Comparison of ENCODE assay signal across 8 cellular contexts in the genomic region with DNA sequence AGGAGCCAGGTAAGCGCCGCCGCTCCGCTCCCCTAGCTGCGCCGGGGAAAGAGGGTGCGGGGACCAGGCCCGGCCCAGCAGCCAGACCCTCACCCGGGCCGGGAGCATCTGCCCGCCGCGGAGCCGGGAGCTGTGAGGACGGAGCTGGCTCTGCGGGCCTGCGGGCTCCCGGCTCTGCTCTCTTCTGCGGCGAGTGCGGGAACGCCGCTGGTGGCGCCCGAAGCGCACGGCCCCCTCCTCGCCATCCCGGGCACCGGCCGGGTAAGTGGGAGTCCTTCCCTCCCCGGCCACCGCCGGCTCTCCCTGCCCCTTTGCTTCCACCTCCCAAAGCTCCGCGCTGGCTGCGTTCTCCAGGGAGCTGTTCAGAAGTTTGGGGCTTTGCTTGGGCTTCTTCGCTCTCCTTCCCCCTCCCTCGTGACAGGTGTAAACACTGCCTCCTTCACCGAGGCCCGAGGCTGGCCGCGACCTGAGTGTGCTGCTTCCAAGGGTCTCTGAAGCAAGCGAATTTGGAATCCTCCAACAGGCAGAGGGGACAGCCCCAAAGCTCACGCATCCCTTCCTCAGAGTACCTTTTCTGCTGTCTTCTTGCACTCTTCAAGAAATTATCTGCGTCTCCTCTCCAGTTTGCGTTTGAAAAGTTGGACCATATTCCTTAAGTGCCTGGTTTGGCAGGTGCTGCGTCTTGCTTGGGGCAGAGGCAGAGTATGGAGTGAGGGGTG. TPM values are rescaled to one million over a fixed set of nuclear protein-coding genes. Genes with fewer than 3 reads are reported as not detected.
A peak's percentile ranks its signal among the peaks of the same experiment; 100 is the strongest.
DNase-seq lines count a peak whose midpoint lies in the region; ATAC-seq, FAIRE-seq and TF ChIP-seq lines count a peak whose summit lies in the region.

No MANE protein-coding gene starts in this region.

- peaks cover 11% of the 10 kb centered on the region for H3K4me1 ChIP-seq in GM12878 (ENCODE audit: control insufficient read depth, insufficient read depth, low read length)

- WGBS in GM12878 (ENCODE audit: insufficient coverage, insufficient replicate concordance, low lambda C conversion rate, missing lambda C conversion rate), result under 1% methylated on average over 46 of the region's 48 CpGs

- H3K9me3 ChIP-seq in GM12878 (replicated peaks; ENCODE audit: control insufficient read depth, insufficient read depth, low read length), result no peaks in the 10 kb centered on the region

- H4K20me1 ChIP-seq in GM12878 (ENCODE audit: control insufficient read depth, insufficient read depth), result no peaks in the 10 kb centered on the region

- H3K9ac ChIP-seq in GM12878 (ENCODE audit: control insufficient read depth, insufficient read depth, low read length), result peak overlapping the region; percentile 83

- peaks cover 46 to 57% of the 10 kb centered on the region in 2 donors for H3K4me1 Mint-ChIP-seq in immature natural killer cell

- intact Hi-C loops in GM12878 (cut with micrococcal nuclease; ENCODE audit: unreplicated experiment), result loop anchor here (1.0 to 5.0 kb wide), 6 partner anchors 59 to 508 kb away; no protein-coding TSS in a partner anchor

- peaks cover 6 to 20% (median 12%) of the 10 kb centered on the region in 3 donors for H3K27me3 Mint-ChIP-seq in immature natural killer cell (ENCODE audit: low read depth in 3 of 3)

- POLR2A ChIA-PET in GM12878 (lab: Charles Lee), result interaction anchor here (0.6 to 3.8 kb wide), 26 partner anchors 8 to 900 kb away, joined by 3 to 20 read pairs (median 4); a partner anchor contains a TSS

- in situ Hi-C loops in GM12878 (cut with MboI), result loop anchor here (5.0 kb wide), 1 partner anchor 338 kb away; no protein-coding TSS in a partner anchor

- RAD21 ChIA-PET in GM12878 (lab: Charles Lee; ENCODE audit: unreplicated experiment), result interaction anchor here (0.6 to 7.6 kb wide), 34 partner anchors 8 to 531 kb away, joined by 3 to 93 read pairs (median 8); a partner anchor contains a TSS

- peak overlapping the region; percentile 54 for H2AFZ ChIP-seq in GM12878 (ENCODE audit: control insufficient read depth, low read depth, low read length)

- no peaks in the 10 kb centered on the region; a peak in 1 of 4 replicates for H3K36me3 ChIP-seq in GM12878 (ENCODE audit: control insufficient read depth in 2 of 2, insufficient read depth in 2 of 2, low read length in 1 of 2)

- BruUV-seq in GM12878 (replicated peaks; lab: Mats Ljungman, UMichigan), result TSS peak; percentile 74

- SMC1A ChIA-PET in GM12878 (lab: Charles Lee; ENCODE audit: uncharacterized antibody, unreplicated experiment), result interaction anchor here (0.8 to 7.8 kb wide), 23 partner anchors 9 to 393 kb away, joined by 3 to 106 read pairs (median 13); no protein-coding TSS in a partner anchor

- H3K79me2 ChIP-seq in GM12878 (ENCODE audit: control insufficient read depth, insufficient read depth, low read length), result peaks cover 66% of the 10 kb centered on the region

- peak overlapping the region; percentile 97 to 99 (median 99) for H3K4me3 Mint-ChIP-seq in immature natural killer cell

- no peak for TF ChIP-seq RAD21 in GM12878 (IDR thresholded peaks at IDR 0.05; ENCODE audit: insufficient read depth, low read depth, low read length)

- H3K27ac ChIP-seq in GM12878 (ENCODE audit: control insufficient read depth, insufficient read depth), result peak overlapping the region; percentile 94

- peak; percentile 63 for DNase-seq in NCI-H2227 (lab: John Stamatoyannopoulos, UW; ENCODE audit: unreplicated experiment)
- DNase-seq in NCI-H2227 treated with DMSO at 0.1 percent for 48 hours (lab: John Stamatoyannopoulos, UW), result no peak
- peak; percentile 54 for DNase-seq in RPMI8226
- DNase-seq in GM12878 (ENCODE audit: low read depth, low spot score), result no peak
- no peak for DNase-seq in immature natural killer cell
- peak; percentile 13 to 22 (median 19) for DNase-seq in stimulated activated CD4-positive, alpha-beta T cell treated with anti-CD3 and anti-CD28 coated beads, Interleukin-12 subunit alpha, Interleukin-12 subunit beta, amount 100 ng/mL, for 48 hours (ENCODE audit: low read depth in 2 of 3, low spot score in 1 of 3)
- no peak for DNase-seq in NCI-H1436 treated with DMSO at 0.1 percent for 48 hours (lab: John Stamatoyannopoulos, UW)

- FAIRE-seq in GM12878 (lab: Jason Lieb, UNC), result no peak

- no peaks in the 10 kb centered on the region for H3K9me3 Mint-ChIP-seq in immature natural killer cell

- no peaks in the 10 kb centered on the region for H3K27me3 ChIP-seq in GM12878 (replicated peaks in 1 of 2; ENCODE audit: control insufficient read depth in 2 of 2, insufficient read depth in 2 of 2, low read length in 1 of 2)

- CTCF ChIA-PET in GM12878 (lab: Yijun Ruan, JAX), result interaction anchor here (0.8 to 6.8 kb wide), 25 partner anchors 9 to 509 kb away, joined by 3 to 145 read pairs (median 13); no protein-coding TSS in a partner anchor

- H3K4me2 ChIP-seq in GM12878 (ENCODE audit: control insufficient read depth, insufficient read depth), result peak overlapping the region; percentile 36

- TF ChIP-seq EP300 in GM12878 (IDR thresholded peaks at IDR 0.05; ENCODE audit: borderline replicate concordance in 1 of 2, control insufficient read depth in 1 of 2, low read depth in 2 of 2, low read length in 2 of 2), result no peak

- no peak for TF ChIP-seq CTCF in GM12878 (IDR thresholded peaks at IDR 0.05 in 2 of 3, conservative IDR thresholded peaks at IDR 0.05 in 1 of 3; ENCODE audit: control insufficient read depth in 2 of 3, extremely low read depth in 1 of 3, insufficient read depth in 1 of 3, low read depth in 3 of 3, low read length in 3 of 3)

- H3K4me3 ChIP-seq in GM12878, result peak overlapping the region; percentile 95

- ATAC-seq in HG02938 (IDR thresholded peaks at IDR 0.05; ENCODE audit: unreplicated experiment) (peak; percentile 12), GM12878 (peak; percentile 41)

- no peak for TF ChIP-seq POLR2A in GM12878 (IDR thresholded peaks at IDR 0.05; ENCODE audit: low read depth, low read length)

- no peaks in the 10 kb centered on the region for H3K36me3 Mint-ChIP-seq in immature natural killer cell

- H3K27ac Mint-ChIP-seq in immature natural killer cell, result peak overlapping the region; percentile 98 to 100 (median 98)

TF ChIP-seq in GM12878, 131 proteins besides CTCF, POLR2A, EP300 and RAD21:
- TF ChIP-seq YY1 (IDR thresholded peaks at IDR 0.05; ENCODE audit: low read depth, low read length) (no peak), LARP7 (IDR thresholded peaks at IDR 0.05) (peak; percentile 80; the same call in 1 of the 2 replicates), NBN (IDR thresholded peaks at IDR 0.05) (peak; percentile 58; the same call in 1 of the 2 replicates), ASH2L (IDR thresholded peaks at IDR 0.05; ENCODE audit: borderline replicate concordance, low read depth) (no peak), SMARCA5 (IDR thresholded peaks at IDR 0.05) (0 out of 2 replicates have a peak, but pooled peaks have one; percentile 69), SMAD1 (IDR thresholded peaks at IDR 0.05; ENCODE audit: low read depth, partially characterized antibody) (peak; percentile 34), KAT2A (conservative IDR thresholded peaks at IDR 0.05; ENCODE audit: control insufficient read depth, low read depth, low read length) (no peak), HDGF (IDR thresholded peaks at IDR 0.05) (peak; percentile 50), RELA (IDR thresholded peaks at IDR 0.05; ENCODE audit: borderline replicate concordance, partially characterized antibody) (no peak), WRNIP1 (IDR thresholded peaks at IDR 0.05; ENCODE audit: borderline replicate concordance, low read depth, low read length) (0 out of 2 replicates have a peak, but pooled peaks have one; percentile 92), MXI1 (IDR thresholded peaks at IDR 0.05; ENCODE audit: low read depth, low read length) (peak; percentile 52; the same call in 1 of the 2 replicates), IKZF2 (IDR thresholded peaks at IDR 0.05) (0 out of 4 replicates have a peak, but pooled peaks of 1 of the 2 experiments have one; percentile 16)
- TF ChIP-seq, protein P1, sequence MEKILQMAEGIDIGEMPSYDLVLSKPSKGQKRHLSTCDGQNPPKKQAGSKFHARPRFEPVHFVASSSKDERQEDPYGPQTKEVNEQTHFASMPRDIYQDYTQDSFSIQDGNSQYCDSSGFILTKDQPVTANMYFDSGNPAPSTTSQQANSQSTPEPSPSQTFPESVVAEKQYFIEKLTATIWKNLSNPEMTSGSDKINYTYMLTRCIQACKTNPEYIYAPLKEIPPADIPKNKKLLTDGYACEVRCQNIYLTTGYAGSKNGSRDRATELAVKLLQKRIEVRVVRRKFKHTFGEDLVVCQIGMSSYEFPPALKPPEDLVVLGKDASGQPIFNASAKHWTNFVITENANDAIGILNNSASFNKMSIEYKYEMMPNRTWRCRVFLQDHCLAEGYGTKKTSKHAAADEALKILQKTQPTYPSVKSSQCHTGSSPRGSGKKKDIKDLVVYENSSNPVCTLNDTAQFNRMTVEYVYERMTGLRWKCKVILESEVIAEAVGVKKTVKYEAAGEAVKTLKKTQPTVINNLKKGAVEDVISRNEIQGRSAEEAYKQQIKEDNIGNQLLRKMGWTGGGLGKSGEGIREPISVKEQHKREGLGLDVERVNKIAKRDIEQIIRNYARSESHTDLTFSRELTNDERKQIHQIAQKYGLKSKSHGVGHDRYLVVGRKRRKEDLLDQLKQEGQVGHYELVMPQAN (conservative IDR thresholded peaks at IDR 0.05), result peak; percentile 88

RNA-seq across cellular contexts. Expression of a gene that starts 0.6 kb away (rescaled TPM):
- 106 and 111 TPM in 2 replicates for total RNA-seq in GM12878 (2013; cell fraction: nucleolus; rRNA removed)
- total RNA-seq in GM12878 (2014; rRNA removed) (51.3 and 60.1 TPM in 2 replicates), GM12878 (2014; rRNA removed; fragmentation: Illumina TruSeq; extraction: Trizol) (77.3 and 79.8 TPM in 2 replicates), GM12878 (2021) (37.9 and 40.0 TPM in 2 replicates)
- polyA plus RNA-seq in GM12878 (2011; ENCODE audit: low read depth), result 32.0 TPM
- polyA plus RNA-seq in GM12878 (2011; rRNA removed) (63.5 and 86.7 TPM in 2 replicates), GM12878 (2014; fragmentation: Illumina TruSeq; extraction: Trizol) (59.5 and 87.1 TPM in 2 replicates), GM12878 (2014; fragmentation: Nextera tagmentation; extraction: Ambion mirVana) (10 to 100 TPM; 25.6 to 38.7 TPM), GM12878 (2014; rRNA removed) (34.1 and 39.0 TPM in 2 replicates), GM12878 (2016; fragmentation: Nextera tagmentation; extraction: Ambion mirVana) (10 to 100 TPM; 29.9 to 33.3 TPM), immature natural killer cell (10 to 100 TPM; 19.3 to 28.3 (median 22.3) TPM)
- polyA plus RNA-seq in GM12878 (2011; cell fraction: cytosol; rRNA removed), result 30.5 and 37.4 TPM in 2 replicates
- 27.5 and 29.9 TPM in 2 replicates for polyA plus RNA-seq in GM12878 (2011; cell fraction: nucleus; rRNA removed)
- polyA plus RNA-seq in GM12878 (2012), result 54.8 and 55.7 TPM in 2 replicates
- 47.8 and 54.3 TPM in 2 replicates for polyA minus RNA-seq in GM12878 (2011; rRNA and poly(A)+ RNA removed)
- 16.6 and 23.3 TPM in 2 replicates for polyA minus RNA-seq in GM12878 (2011; cell fraction: cytosol; rRNA and poly(A)+ RNA removed)
- 22.0 and 25.4 TPM in 2 replicates for polyA minus RNA-seq in GM12878 (2011; cell fraction: nucleus; rRNA and poly(A)+ RNA removed)

Comparison
In these comparisons a context has a peak if more than half of its experiments do, and no peak if none do; other contexts are left out.
1. DNase-seq: peak in NCI-H2227 (single experiment), RPMI8226 (single experiment) and stimulated activated CD4-positive, alpha-beta T cell treated with anti-CD3 and anti-CD28 coated beads, Interleukin-12 subunit alpha, Interleukin-12 subunit beta, amount 100 ng/mL, for 48 hours (3 of 3); none in NCI-H2227 treated with DMSO at 0.1 percent for 48 hours (single experiment), GM12878 (single experiment), immature natural killer cell (0 of 3) and NCI-H1436 treated with DMSO at 0.1 percent for 48 hours (single experiment).